1 cellular context compared by ENCODE assay signal in genomic region chr17:55356440-55357328, GRCh38.
TF ChIP-seq lines count a peak whose summit lies in the region.

No MANE protein-coding gene starts in this region.

TF ChIP-seq in HepG2, 621 proteins besides CTCF, POLR2A, EP300 and RAD21 (continued from another document and continues in another):
- TF ChIP-seq, protein P1, sequence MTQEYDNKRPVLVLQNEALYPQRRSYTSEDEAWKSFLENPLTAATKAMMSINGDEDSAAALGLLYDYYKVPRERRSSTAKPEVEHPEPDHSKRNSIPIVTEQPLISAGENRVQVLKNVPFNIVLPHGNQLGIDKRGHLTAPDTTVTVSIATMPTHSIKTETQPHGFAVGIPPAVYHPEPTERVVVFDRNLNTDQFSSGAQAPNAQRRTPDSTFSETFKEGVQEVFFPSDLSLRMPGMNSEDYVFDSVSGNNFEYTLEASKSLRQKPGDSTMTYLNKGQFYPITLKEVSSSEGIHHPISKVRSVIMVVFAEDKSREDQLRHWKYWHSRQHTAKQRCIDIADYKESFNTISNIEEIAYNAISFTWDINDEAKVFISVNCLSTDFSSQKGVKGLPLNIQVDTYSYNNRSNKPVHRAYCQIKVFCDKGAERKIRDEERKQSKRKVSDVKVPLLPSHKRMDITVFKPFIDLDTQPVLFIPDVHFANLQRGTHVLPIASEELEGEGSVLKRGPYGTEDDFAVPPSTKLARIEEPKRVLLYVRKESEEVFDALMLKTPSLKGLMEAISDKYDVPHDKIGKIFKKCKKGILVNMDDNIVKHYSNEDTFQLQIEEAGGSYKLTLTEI (CRISPR knock-in tag; conservative IDR thresholded peaks at IDR 0.05): no peak
- TF ChIP-seq ZNF567 (CRISPR knock-in tag; IDR thresholded peaks at IDR 0.05; ENCODE audit: borderline replicate concordance) (0 out of 2 replicates have a peak, but pooled peaks have one; percentile 15), CHCHD3 (CRISPR knock-in tag; IDR thresholded peaks at IDR 0.05) (0 out of 2 replicates have a peak, but pooled peaks have one; percentile 29), JUNB (CRISPR knock-in tag; IDR thresholded peaks at IDR 0.05; ENCODE audit: borderline replicate concordance) (no peak), ZNF556 (CRISPR knock-in tag; IDR thresholded peaks at IDR 0.05; ENCODE audit: borderline replicate concordance) (no peak), NFRKB (IDR thresholded peaks at IDR 0.05) (no peak), CBX5 (CRISPR knock-in tag; IDR thresholded peaks at IDR 0.05; ENCODE audit: borderline replicate concordance) (no peak), ZNF235 (CRISPR knock-in tag; IDR thresholded peaks at IDR 0.05; ENCODE audit: borderline replicate concordance) (no peak), CCAR2 (optimal IDR thresholded peaks at IDR 0.05; ENCODE audit: low read depth, low read length) (no peak), IRF2 (CRISPR knock-in tag; IDR thresholded peaks at IDR 0.05) (peak; percentile 68; the same call in 1 of the 2 replicates), THRA (CRISPR knock-in tag; IDR thresholded peaks at IDR 0.05; ENCODE audit: borderline replicate concordance) (peak; percentile 70; the same call in 1 of the 2 replicates), ZMYM4 (CRISPR knock-in tag; IDR thresholded peaks at IDR 0.05) (peak; percentile 80; the same call in 1 of the 2 replicates), ZFP36 (IDR thresholded peaks at IDR 0.05; ENCODE audit: borderline replicate concordance, low read depth, low read length, partially characterized antibody) (no peak), FOXM1 (CRISPR knock-in tag; IDR thresholded peaks at IDR 0.05) (no peak), XRCC5 (optimal IDR thresholded peaks at IDR 0.05; ENCODE audit: low read length) (peak; percentile 65), ZNF670 (CRISPR knock-in tag; IDR thresholded peaks at IDR 0.05; ENCODE audit: borderline replicate concordance) (no peak), SIX1 (CRISPR knock-in tag; IDR thresholded peaks at IDR 0.05; ENCODE audit: borderline replicate concordance) (peak; percentile 20; the same call in 1 of the 2 replicates), ZNF253 (CRISPR knock-in tag; IDR thresholded peaks at IDR 0.05; ENCODE audit: borderline replicate concordance) (no peak), CCDC6 (CRISPR knock-in tag; IDR thresholded peaks at IDR 0.05) (no peak), KDM3A (CRISPR knock-in tag; IDR thresholded peaks at IDR 0.05; ENCODE audit: low read depth) (peak; percentile 49; the same call in 1 of the 2 replicates), ZNF468 (CRISPR knock-in tag; IDR thresholded peaks at IDR 0.05) (no peak), ZNF124 (CRISPR knock-in tag; IDR thresholded peaks at IDR 0.05) (no peak), ZSCAN12 (CRISPR knock-in tag; IDR thresholded peaks at IDR 0.05) (no peak), THYN1 (CRISPR knock-in tag; IDR thresholded peaks at IDR 0.05; ENCODE audit: borderline replicate concordance, low read depth) (no peak), BHLHE40 (IDR thresholded peaks at IDR 0.05; ENCODE audit: low read length) (0 out of 2 replicates have a peak, but pooled peaks have one; percentile 14), KAT8 (CRISPR knock-in tag; IDR thresholded peaks at IDR 0.05) (0 out of 2 replicates have a peak, but pooled peaks have one; percentile 29), NFYC (CRISPR knock-in tag; IDR thresholded peaks at IDR 0.05) (no peak; the same call in 1 of the 2 replicates), TRIM24 (CRISPR knock-in tag; IDR thresholded peaks at IDR 0.05) (no peak), ESRRA (CRISPR knock-in tag; IDR thresholded peaks at IDR 0.05; ENCODE audit: low read depth) (no peak), EHMT2 (IDR thresholded peaks at IDR 0.05; ENCODE audit: borderline replicate concordance, low read depth, low read length) (no peak), E2F5 (CRISPR knock-in tag; conservative IDR thresholded peaks at IDR 0.05) (no peak), NR2F6 (IDR thresholded peaks at IDR 0.05) (no peak), NR2F6 (CRISPR knock-in tag; IDR thresholded peaks at IDR 0.05) (peak; percentile 44; the same call in 1 of the 2 replicates), TBX2 (CRISPR knock-in tag; IDR thresholded peaks at IDR 0.05; ENCODE audit: borderline replicate concordance) (0 out of 2 replicates have a peak, but pooled peaks have one; percentile 36), GATAD2A (CRISPR knock-in tag; IDR thresholded peaks at IDR 0.05) (peak; percentile 76), PHF20 (CRISPR knock-in tag; IDR thresholded peaks at IDR 0.05) (no peak), RBFOX2 (IDR thresholded peaks at IDR 0.05; ENCODE audit: low read depth, low read length) (no peak), KLF16 (CRISPR knock-in tag; IDR thresholded peaks at IDR 0.05) (peak in 1 of 2 experiments; percentile 58; a peak in 1 of 4 replicates), SYNCRIP (IDR thresholded peaks at IDR 0.05; ENCODE audit: insufficient read depth, low read depth, low read length) (no peak), ATF1 (CRISPR knock-in tag; IDR thresholded peaks at IDR 0.05) (peak; percentile 20; the same call in 1 of the 2 replicates), FOXJ3 (CRISPR knock-in tag; IDR thresholded peaks at IDR 0.05; ENCODE audit: borderline replicate concordance) (no peak), LCORL (IDR thresholded peaks at IDR 0.05) (no peak), LCORL (CRISPR knock-in tag; IDR thresholded peaks at IDR 0.05) (peak; percentile 57), TOE1 (CRISPR knock-in tag; IDR thresholded peaks at IDR 0.05) (no peak), MED1 (CRISPR knock-in tag; IDR thresholded peaks at IDR 0.05) (peak; percentile 50; the same call in 1 of the 2 replicates), MAZ (IDR thresholded peaks at IDR 0.05; ENCODE audit: borderline replicate concordance, low read depth, low read length) (no peak), MAZ (CRISPR knock-in tag; IDR thresholded peaks at IDR 0.05; ENCODE audit: low read depth) (0 out of 2 replicates have a peak, but pooled peaks have one; percentile 20), ZMYM2 (CRISPR knock-in tag; IDR thresholded peaks at IDR 0.05) (no peak), ARNT2 (CRISPR knock-in tag; IDR thresholded peaks at IDR 0.05; ENCODE audit: low read depth) (0 out of 2 replicates have a peak, but pooled peaks have one; percentile 44), ZSCAN30 (CRISPR knock-in tag; IDR thresholded peaks at IDR 0.05) (no peak), MEIS1 (CRISPR knock-in tag; IDR thresholded peaks at IDR 0.05; ENCODE audit: borderline replicate concordance) (0 out of 2 replicates have a peak, but pooled peaks have one; percentile 49), HIC2 (CRISPR knock-in tag; IDR thresholded peaks at IDR 0.05; ENCODE audit: low read depth) (no peak), MYC (CRISPR knock-in tag; IDR thresholded peaks at IDR 0.05; ENCODE audit: borderline replicate concordance) (no peak), DR1 (CRISPR knock-in tag; IDR thresholded peaks at IDR 0.05) (no peak), MIER3 (CRISPR knock-in tag; IDR thresholded peaks at IDR 0.05; ENCODE audit: borderline replicate concordance) (peak; percentile 59; the same call in 1 of the 2 replicates), BCL6 (CRISPR knock-in tag; IDR thresholded peaks at IDR 0.05) (peak; percentile 27; the same call in 1 of the 2 replicates)
- TF ChIP-seq, protein P2, sequence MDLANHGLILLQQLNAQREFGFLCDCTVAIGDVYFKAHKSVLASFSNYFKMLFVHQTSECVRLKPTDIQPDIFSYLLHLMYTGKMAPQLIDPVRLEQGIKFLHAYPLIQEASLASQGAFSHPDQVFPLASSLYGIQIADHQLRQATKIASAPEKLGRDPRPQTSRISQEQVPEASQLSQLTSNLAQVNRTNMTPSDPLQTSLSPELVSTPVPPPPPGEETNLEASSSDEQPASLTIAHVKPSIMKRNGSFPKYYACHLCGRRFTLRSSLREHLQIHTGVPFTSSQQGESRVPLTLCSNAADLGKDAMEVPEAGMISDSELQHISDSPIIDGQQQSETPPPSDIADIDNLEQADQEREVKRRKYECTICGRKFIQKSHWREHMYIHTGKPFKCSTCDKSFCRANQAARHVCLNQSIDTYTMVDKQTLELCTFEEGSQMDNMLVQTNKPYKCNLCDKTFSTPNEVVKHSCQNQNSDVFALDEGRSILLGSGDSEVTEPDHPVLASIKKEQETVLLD (CRISPR knock-in tag; IDR thresholded peaks at IDR 0.05; ENCODE audit: low read depth): no peak
- TF ChIP-seq, protein P3, sequence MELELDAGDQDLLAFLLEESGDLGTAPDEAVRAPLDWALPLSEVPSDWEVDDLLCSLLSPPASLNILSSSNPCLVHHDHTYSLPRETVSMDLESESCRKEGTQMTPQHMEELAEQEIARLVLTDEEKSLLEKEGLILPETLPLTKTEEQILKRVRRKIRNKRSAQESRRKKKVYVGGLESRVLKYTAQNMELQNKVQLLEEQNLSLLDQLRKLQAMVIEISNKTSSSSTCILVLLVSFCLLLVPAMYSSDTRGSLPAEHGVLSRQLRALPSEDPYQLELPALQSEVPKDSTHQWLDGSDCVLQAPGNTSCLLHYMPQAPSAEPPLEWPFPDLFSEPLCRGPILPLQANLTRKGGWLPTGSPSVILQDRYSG (CRISPR knock-in tag; IDR thresholded peaks at IDR 0.05): no peak
- TF ChIP-seq, protein P4, sequence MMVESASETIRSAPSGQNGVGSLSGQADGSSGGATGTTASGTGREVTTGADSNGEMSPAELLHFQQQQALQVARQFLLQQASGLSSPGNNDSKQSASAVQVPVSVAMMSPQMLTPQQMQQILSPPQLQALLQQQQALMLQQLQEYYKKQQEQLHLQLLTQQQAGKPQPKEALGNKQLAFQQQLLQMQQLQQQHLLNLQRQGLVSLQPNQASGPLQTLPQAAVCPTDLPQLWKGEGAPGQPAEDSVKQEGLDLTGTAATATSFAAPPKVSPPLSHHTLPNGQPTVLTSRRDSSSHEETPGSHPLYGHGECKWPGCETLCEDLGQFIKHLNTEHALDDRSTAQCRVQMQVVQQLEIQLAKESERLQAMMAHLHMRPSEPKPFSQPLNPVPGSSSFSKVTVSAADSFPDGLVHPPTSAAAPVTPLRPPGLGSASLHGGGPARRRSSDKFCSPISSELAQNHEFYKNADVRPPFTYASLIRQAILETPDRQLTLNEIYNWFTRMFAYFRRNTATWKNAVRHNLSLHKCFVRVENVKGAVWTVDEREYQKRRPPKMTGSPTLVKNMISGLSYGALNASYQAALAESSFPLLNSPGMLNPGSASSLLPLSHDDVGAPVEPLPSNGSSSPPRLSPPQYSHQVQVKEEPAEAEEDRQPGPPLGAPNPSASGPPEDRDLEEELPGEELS (CRISPR knock-in tag; IDR thresholded peaks at IDR 0.05): 0 out of 2 replicates have a peak, but pooled peaks have one; percentile 27
- TF ChIP-seq, protein P5, sequence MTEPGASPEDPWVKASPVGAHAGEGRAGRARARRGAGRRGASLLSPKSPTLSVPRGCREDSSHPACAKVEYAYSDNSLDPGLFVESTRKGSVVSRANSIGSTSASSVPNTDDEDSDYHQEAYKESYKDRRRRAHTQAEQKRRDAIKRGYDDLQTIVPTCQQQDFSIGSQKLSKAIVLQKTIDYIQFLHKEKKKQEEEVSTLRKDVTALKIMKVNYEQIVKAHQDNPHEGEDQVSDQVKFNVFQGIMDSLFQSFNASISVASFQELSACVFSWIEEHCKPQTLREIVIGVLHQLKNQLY (CRISPR knock-in tag; IDR thresholded peaks at IDR 0.05): no peak
- TF ChIP-seq, protein P6, sequence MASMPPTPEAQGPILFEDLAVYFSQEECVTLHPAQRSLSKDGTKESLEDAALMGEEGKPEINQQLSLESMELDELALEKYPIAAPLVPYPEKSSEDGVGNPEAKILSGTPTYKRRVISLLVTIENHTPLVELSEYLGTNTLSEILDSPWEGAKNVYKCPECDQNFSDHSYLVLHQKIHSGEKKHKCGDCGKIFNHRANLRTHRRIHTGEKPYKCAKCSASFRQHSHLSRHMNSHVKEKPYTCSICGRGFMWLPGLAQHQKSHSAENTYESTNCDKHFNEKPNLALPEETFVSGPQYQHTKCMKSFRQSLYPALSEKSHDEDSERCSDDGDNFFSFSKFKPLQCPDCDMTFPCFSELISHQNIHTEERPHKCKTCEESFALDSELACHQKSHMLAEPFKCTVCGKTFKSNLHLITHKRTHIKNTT (CRISPR knock-in tag; IDR thresholded peaks at IDR 0.05): no peak
